8 cellular contexts compared by ENCODE assay signal in genomic region chr7:74627699-74628411, GRCh38. TPM values are rescaled to one million over a fixed set of nuclear protein-coding genes. Genes with fewer than 3 reads are reported as not detected.
A peak's percentile ranks its signal among the peaks of the same experiment; 100 is the strongest.
DNase-seq lines count a peak whose midpoint lies in the region; ATAC-seq, FAIRE-seq and TF ChIP-seq lines count a peak whose summit lies in the region.

No MANE protein-coding gene starts in this region.

- peak overlapping the region in 1 of 2 experiments; percentile 39; a peak in 1 of 4 replicates for H4K8ac ChIP-seq in IMR-90 (ENCODE audit: low read depth in 2 of 2, low read length in 2 of 2)

- no peak overlapping the region for H4K91ac ChIP-seq in IMR-90 (ENCODE audit: insufficient read depth, low read depth, low read length)

- POLR2A ChIA-PET in IMR-90 (lab: Charles Lee; ENCODE audit: unreplicated experiment), result no interaction called here
- POLR2A ChIA-PET in Panc1 (lab: Charles Lee), result interaction anchor here (0.6 kb wide), 2 partner anchors 20 to 29 kb away, joined by 3 to 4 read pairs; partner anchors contain the start of gene GTF2I

- H3K27me3 ChIP-seq in IMR-90 (ENCODE audit: control insufficient read depth, insufficient read depth, low read length) (no peaks in the 10 kb centered on the region), Panc1 (ENCODE audit: control insufficient read depth, insufficient read depth, low read length) (no peaks in the 10 kb centered on the region), right cardiac atrium (ENCODE audit: control insufficient read depth, insufficient read depth) (no peaks in the 10 kb centered on the region), stomach (no peaks in the 10 kb centered on the region)

- TF ChIP-seq POLR2A in IMR-90 (IDR thresholded peaks at IDR 0.05; ENCODE audit: low read depth, low read length), result no peak
- TF ChIP-seq POLR2A in stomach (IDR thresholded peaks at IDR 0.05), result no peak

- H4K20me1 ChIP-seq in IMR-90 (ENCODE audit: insufficient read depth, low read length), result no peaks in the 10 kb centered on the region

- ATAC-seq in IMR-90 (ENCODE audit: low read depth) (peak; percentile 80), Panc1 (peak; percentile 82), right cardiac atrium (peak; percentile 73 to 79), HG02678 (IDR thresholded peaks at IDR 0.05; ENCODE audit: unreplicated experiment) (no peak)

- H3K23ac ChIP-seq in IMR-90 (ENCODE audit: low read depth, low read length), result no peak overlapping the region

- no peaks in the 10 kb centered on the region for H3K36me3 ChIP-seq in IMR-90 (ENCODE audit: control insufficient read depth, insufficient read depth, low read length)
- H3K36me3 ChIP-seq in Panc1 (ENCODE audit: control insufficient read depth, insufficient read depth, low read length), result no peaks in the 10 kb centered on the region
- H3K36me3 ChIP-seq in stomach, result no peaks in the 10 kb centered on the region

- in situ Hi-C loops in IMR-90 (cut with MboI; ENCODE audit: low sequenced_read_pairs) (no loop called here), Panc1 (cut with HindIII; ENCODE audit: low pct_unique_long_range_greater_than_20kb, low sequenced_read_pairs) (no loop called here)

- FAIRE-seq in urothelium cell line (lab: Jason Lieb, UNC), result no peak

- H3K18ac ChIP-seq in IMR-90 (ENCODE audit: low read depth, low read length), result peak overlapping the region; percentile 38

- TF ChIP-seq CTCF in IMR-90 (conservative IDR thresholded peaks at IDR 0.05; ENCODE audit: low read depth, low read length), result no peak
- TF ChIP-seq CTCF in Panc1 (IDR thresholded peaks at IDR 0.05), result no peak
- no peak for TF ChIP-seq CTCF in stomach (IDR thresholded peaks at IDR 0.05)

- no peak overlapping the region for H2BK5ac ChIP-seq in IMR-90 (ENCODE audit: low read depth, low read length, poor library complexity, severe bottlenecking)

- no peak overlapping the region for H3K56ac ChIP-seq in IMR-90 (ENCODE audit: extremely low read depth, insufficient read depth, low read length)

- H2BK120ac ChIP-seq in IMR-90 (ENCODE audit: low read depth, low read length), result peak overlapping the region; percentile 29; the same call in 1 of the 2 replicates

- H3K14ac ChIP-seq in IMR-90 (replicated peaks; ENCODE audit: low read depth, low read length), result no peak overlapping the region

- no peaks in the 10 kb centered on the region for H3K9me1 ChIP-seq in IMR-90 (ENCODE audit: insufficient read depth, low read length)

- no peak overlapping the region for H3K4me3 ChIP-seq in IMR-90 (ENCODE audit: insufficient read depth, low read depth, low read length)
- H3K4me3 ChIP-seq in Panc1 (ENCODE audit: low read depth in 2 of 2, low read length in 2 of 2), result peak overlapping the region in 1 of 2 experiments; percentile 25; a peak in 1 of 4 replicates
- H3K4me3 ChIP-seq in right cardiac atrium (ENCODE audit: low read length), result no peak overlapping the region
- H3K4me3 ChIP-seq in stomach, result no peak overlapping the region

- H3K4me2 ChIP-seq in IMR-90 (ENCODE audit: low read depth, low read length), result no peak overlapping the region

- peaks cover 3% of the 10 kb centered on the region for H3K4me1 ChIP-seq in IMR-90 (ENCODE audit: control insufficient read depth, insufficient read depth, low read length)
- peaks cover 21% of the 10 kb centered on the region for H3K4me1 ChIP-seq in Panc1 (ENCODE audit: control insufficient read depth, insufficient read depth, low read length)
- H3K4me1 ChIP-seq in right cardiac atrium (ENCODE audit: control insufficient read depth, insufficient read depth, low read length), result no peaks in the 10 kb centered on the region
- H3K4me1 ChIP-seq in stomach, result peaks cover 6 to 27% (median 14%) of the 10 kb centered on the region in 4 donors

- peak overlapping the region; percentile 65 for H4K5ac ChIP-seq in IMR-90 (ENCODE audit: low read depth, low read length)

- H3K4ac ChIP-seq in IMR-90 (ENCODE audit: low read depth, low read length), result peak overlapping the region; percentile 34; the same call in 1 of the 2 replicates

- H3K27ac ChIP-seq in IMR-90 (ENCODE audit: insufficient read depth, low read length), result no peak overlapping the region
- peak overlapping the region; percentile 93 for H3K27ac ChIP-seq in Panc1 (ENCODE audit: low read length)
- H3K27ac ChIP-seq in right cardiac atrium (ENCODE audit: low read length), result peak overlapping the region; percentile 33
- peak overlapping the region in 4 of 5 donors; percentile 7 to 67 (median 49) for H3K27ac ChIP-seq in stomach

- no peaks in the 10 kb centered on the region for H3K79me1 ChIP-seq in IMR-90 (ENCODE audit: low read depth in 1 of 2, low read length in 2 of 2)

- no peak for TF ChIP-seq EP300 in stomach (IDR thresholded peaks at IDR 0.05)

- no peak for TF ChIP-seq RAD21 in IMR-90 (IDR thresholded peaks at IDR 0.05; ENCODE audit: low read length)

- H3K9me3 ChIP-seq in IMR-90 (ENCODE audit: control insufficient read depth, insufficient read depth, low read length), result no peaks in the 10 kb centered on the region
- H3K9me3 ChIP-seq in Panc1 (ENCODE audit: control insufficient read depth, insufficient read depth, low read depth, low read length), result no peaks in the 10 kb centered on the region
- no peaks in the 10 kb centered on the region for H3K9me3 ChIP-seq in right cardiac atrium (ENCODE audit: control insufficient read depth, low read length)
- H3K9me3 ChIP-seq in stomach, result no peaks in the 10 kb centered on the region

- H3K9ac ChIP-seq in IMR-90 (ENCODE audit: low read depth, low read length), result no peak overlapping the region

- DNase-seq in IMR-90 (peak; percentile 27), Panc1 (ENCODE audit: low read depth, low spot score) (no peak), right cardiac atrium (peak in 2 of 3 donors; percentile 68 to 69), stomach (no peak), urothelium cell line (ENCODE audit: low spot score) (no peak), superior temporal gyrus (ENCODE audit: extremely low spot score) (no peak), NCI-H748 treated with DMSO at 0.1 percent for 48 hours (lab: John Stamatoyannopoulos, UW) (no peak)

- peak overlapping the region; percentile 52; the same call in 1 of the 2 replicates for H2BK20ac ChIP-seq in IMR-90 (ENCODE audit: low read depth, low read length)

- H2BK15ac ChIP-seq in IMR-90 (ENCODE audit: low read depth, low read length), result no peak overlapping the region

- dilution Hi-C loops in IMR-90 (cut with HindIII; ENCODE audit: low sequenced_read_pairs, unreplicated experiment), result no loop called here

- no peak overlapping the region for H2AK5ac ChIP-seq in IMR-90 (ENCODE audit: low read depth, low read length)

- H2AK9ac ChIP-seq in IMR-90 (replicated peaks; ENCODE audit: low read depth, low read length, poor library complexity), result peak overlapping the region; percentile 16

- intact Hi-C loops in IMR-90 (cut with micrococcal nuclease), result loop anchor here (5.0 to 10.0 kb wide), 2 partner anchors 34 to 237 kb away; no protein-coding TSS in a partner anchor
- intact Hi-C loops in Panc1 (cut with micrococcal nuclease; ENCODE audit: unreplicated experiment), result no loop called here
- intact Hi-C loops in right cardiac atrium (cut with DNase I), result no loop called here
- intact Hi-C loops in stomach (cut with DNase I; ENCODE audit: low total_unique reads), result no loop called here

- BruUV-seq in IMR-90 (replicated peaks; lab: Mats Ljungman, UMichigan) (no TSS peak), Panc1 (replicated peaks; lab: Mats Ljungman, UMichigan) (no TSS peak)

- CTCF ChIA-PET in IMR-90 (lab: Yijun Ruan, JAX) (interaction anchor here (0.6 kb wide), 1 partner anchor 453 kb away, joined by 4 read pairs; no protein-coding TSS in a partner anchor), Panc1 (lab: Charles Lee) (no interaction called here)

- 17% methylated on average over 2 of the region's 11 CpGs; no CpG with 5 or more reads in 1 of the 2 experiments for WGBS in IMR-90 (ENCODE audit: extremely low coverage in 2 of 2, insufficient read length in 1 of 2), 2 experiments
- WGBS in right cardiac atrium, result 36% methylated on average over 11 of the region's 11 CpGs
- 24 to 32% (median 26%) methylated on average over 11 of the region's 11 CpGs for WGBS in stomach, 5 donors

- peak overlapping the region; percentile 85 for H2AFZ ChIP-seq in IMR-90 (replicated peaks; ENCODE audit: low read length, poor library complexity)

TF ChIP-seq in IMR-90, 13 proteins besides CTCF, POLR2A, EP300 and RAD21:
- TF ChIP-seq MAZ (IDR thresholded peaks at IDR 0.05; ENCODE audit: borderline replicate concordance, low read depth, low read length) (no peak), USF2 (IDR thresholded peaks at IDR 0.05; ENCODE audit: low read depth, low read length) (peak; percentile 76)

RNA-seq across cellular contexts. Expression of gene GTF2I, which starts 29.7 kb away (rescaled TPM):
- total RNA-seq in IMR-90 (2012; rRNA removed) (46.4 and 66.7 TPM in 2 replicates), Panc1 (2021; ENCODE audit: unreplicated experiment) (305 TPM), right cardiac atrium (100 to 1,000 TPM; 137 to 162 (median 142) TPM), stomach (100 to 1,000 TPM; 109 to 340 (median 207) TPM)
- polyA plus RNA-seq in IMR-90 (2012; rRNA removed) (78.3 and 88.8 TPM in 2 replicates), right cardiac atrium (34.9 TPM), stomach (10 to 100 TPM; 15.9 to 35.6 (median 24.2) TPM)
- 18.4 and 23.4 TPM in 2 replicates for polyA plus RNA-seq in IMR-90 (2012; cell fraction: cytosol; rRNA removed)
- polyA plus RNA-seq in IMR-90 (2012; cell fraction: nucleus; rRNA removed; ENCODE audit: low replicate concordance), result 131 and 548 TPM in 2 replicates
- polyA plus RNA-seq in Panc1 (2012; ENCODE audit: insufficient read length), result 194 TPM

Comparison
In these comparisons a context has a peak if more than half of its experiments do, and no peak if none do; other contexts are left out.
1. DNase-seq: peak in IMR-90 (single experiment) and right cardiac atrium (2 of 3); none in Panc1 (single experiment), stomach (single experiment), urothelium cell line (single experiment), superior temporal gyrus (single experiment) and NCI-H748 treated with DMSO at 0.1 percent for 48 hours (single experiment).